Comparison of ENCODE assay signal across 10 cellular contexts in genomic region chr11:30583505-30584280, GRCh38. TPM values are rescaled to one million over a fixed set of nuclear protein-coding genes. Genes with fewer than 3 reads are reported as not detected.
DNase-seq lines count a peak whose midpoint lies in the region; ATAC-seq and TF ChIP-seq lines count a peak whose summit lies in the region.
"Had no signal": no experiment of that assay in that cellular context is flagged by ENCODE, and none has a peak within 500 bp of the region (broad histone marks: within the 10 kb centered on the region; RNA-seq: fewer than 3 reads in every experiment).

No MANE protein-coding gene starts in this region.

- H3K79me2 ChIP-seq in GM23248 (ENCODE audit: insufficient read depth), result no peaks in the 10 kb centered on the region

- no peaks in the 10 kb centered on the region for H3K36me3 ChIP-seq in GM23248 (ENCODE audit: low read depth)
- peaks cover 0 to 3% (median 0%) of the 10 kb centered on the region in 5 donors for H3K36me3 ChIP-seq in subcutaneous abdominal adipose tissue (ENCODE audit: control insufficient read depth in 5 of 5, insufficient read depth in 5 of 5, low read length in 5 of 5)

- no peak for TF ChIP-seq CTCF in coronary artery (IDR thresholded peaks at IDR 0.05)

- no peak overlapping the region for H3K27ac ChIP-seq in GM23248
- H3K27ac ChIP-seq in coronary artery, result peak overlapping the region in 1 of 2 donors; percentile 88
- H3K27ac ChIP-seq in subcutaneous abdominal adipose tissue (ENCODE audit: low read depth, low read length), result no peak overlapping the region

- H3K27me3 ChIP-seq in GM23248 (replicated peaks; ENCODE audit: insufficient read depth), result peaks cover 56% of the 10 kb centered on the region
- H3K27me3 ChIP-seq in subcutaneous abdominal adipose tissue (ENCODE audit: control insufficient read depth in 5 of 5, insufficient read depth in 4 of 5, low read length in 5 of 5), result peaks cover 0 to 3% (median 0%) of the 10 kb centered on the region in 5 donors

- H3K4me2 ChIP-seq in GM23248 (ENCODE audit: unreplicated experiment), result no peak overlapping the region

- DNase-seq in GM23248 (peak; percentile 12), coronary artery (ENCODE audit: low spot score) (peak; percentile 77), left kidney (ENCODE audit: low read depth, low spot score) (peak; percentile 31), COLO668 (lab: John Stamatoyannopoulos, UW; ENCODE audit: unreplicated experiment) (no peak), NCI-H2227 (lab: John Stamatoyannopoulos, UW; ENCODE audit: unreplicated experiment) (no peak)
- DNase-seq in activated effector memory CD4-positive, alpha-beta T cell treated with anti-CD3 and anti-CD28 coated beads, Interleukin-2, amount 50 U/mL, for 16 hours, result no peak
- DNase-seq: erythroblast, NCI-H1694 had no signal

- H3K9me3 ChIP-seq in GM23248 (ENCODE audit: low read depth), result no peaks in the 10 kb centered on the region
- no peaks in the 10 kb centered on the region for H3K9me3 ChIP-seq in subcutaneous abdominal adipose tissue (ENCODE audit: control insufficient read depth in 5 of 5, low read length in 5 of 5)

- no peaks in the 10 kb centered on the region for H4K20me1 ChIP-seq in GM23248 (ENCODE audit: insufficient read depth)

- no peak for ATAC-seq in GM18858 (IDR thresholded peaks at IDR 0.05; ENCODE audit: unreplicated experiment)

- WGBS in GM23248 (ENCODE audit: low coverage in 1 of 2, low lambda C conversion rate in 2 of 2, missing lambda C conversion rate in 2 of 2), 2 experiments, result 2 to 3% methylated on average over 29 of the region's 29 CpGs

- no peaks in the 10 kb centered on the region for H3K4me1 ChIP-seq in GM23248 (ENCODE audit: insufficient read depth)
- peaks cover 0 to 33% (median 24%) of the 10 kb centered on the region in 5 donors for H3K4me1 ChIP-seq in subcutaneous abdominal adipose tissue (ENCODE audit: control insufficient read depth in 5 of 5, insufficient read depth in 5 of 5, low read length in 5 of 5)

- no peak overlapping the region for H3K9ac ChIP-seq in GM23248
- H3K9ac ChIP-seq in subcutaneous abdominal adipose tissue (ENCODE audit: low read length in 5 of 5), result no peak overlapping the region

- H2AFZ ChIP-seq in GM23248, result no peak overlapping the region

- H3F3A ChIP-seq in GM23248 (ENCODE audit: insufficient read depth), result no peaks in the 10 kb centered on the region

- no peaks in the 10 kb centered on the region for H3K9me2 ChIP-seq in GM23248 (ENCODE audit: insufficient read depth)

- in situ Hi-C loops in GM23248 (cut with MboI), result no loop called here

- H3K4me3 ChIP-seq in GM23248 (no peak overlapping the region), coronary artery (peak overlapping the region; percentile 91), subcutaneous abdominal adipose tissue (ENCODE audit: low read depth in 1 of 5, low read length in 5 of 5) (peak overlapping the region; percentile 67 to 87 (median 72))

RNA-seq across cellular contexts. Expression of gene MPPED2, which starts 2.5 kb away (rescaled TPM):
- total RNA-seq in GM23248 (2014; rRNA removed; shearing (Covaris generic)), result not detected in 2 replicates
- polyA plus RNA-seq in GM23248 (2016; fragmentation: Nextera tagmentation; extraction: Ambion mirVana), result not detected in 2 replicates

Comparison
In these comparisons a context has a peak if more than half of its experiments do, and no peak if none do; other contexts are left out.
1. DNase-seq: peak in GM23248 (single experiment), coronary artery (single experiment) and left kidney (single experiment); none in activated effector memory CD4-positive, alpha-beta T cell treated with anti-CD3 and anti-CD28 coated beads, Interleukin-2, amount 50 U/mL, for 16 hours (single experiment), COLO668 (single experiment) and NCI-H2227 (single experiment).